Comparison of ENCODE assay signal across 8 cellular contexts in the genomic region with DNA sequence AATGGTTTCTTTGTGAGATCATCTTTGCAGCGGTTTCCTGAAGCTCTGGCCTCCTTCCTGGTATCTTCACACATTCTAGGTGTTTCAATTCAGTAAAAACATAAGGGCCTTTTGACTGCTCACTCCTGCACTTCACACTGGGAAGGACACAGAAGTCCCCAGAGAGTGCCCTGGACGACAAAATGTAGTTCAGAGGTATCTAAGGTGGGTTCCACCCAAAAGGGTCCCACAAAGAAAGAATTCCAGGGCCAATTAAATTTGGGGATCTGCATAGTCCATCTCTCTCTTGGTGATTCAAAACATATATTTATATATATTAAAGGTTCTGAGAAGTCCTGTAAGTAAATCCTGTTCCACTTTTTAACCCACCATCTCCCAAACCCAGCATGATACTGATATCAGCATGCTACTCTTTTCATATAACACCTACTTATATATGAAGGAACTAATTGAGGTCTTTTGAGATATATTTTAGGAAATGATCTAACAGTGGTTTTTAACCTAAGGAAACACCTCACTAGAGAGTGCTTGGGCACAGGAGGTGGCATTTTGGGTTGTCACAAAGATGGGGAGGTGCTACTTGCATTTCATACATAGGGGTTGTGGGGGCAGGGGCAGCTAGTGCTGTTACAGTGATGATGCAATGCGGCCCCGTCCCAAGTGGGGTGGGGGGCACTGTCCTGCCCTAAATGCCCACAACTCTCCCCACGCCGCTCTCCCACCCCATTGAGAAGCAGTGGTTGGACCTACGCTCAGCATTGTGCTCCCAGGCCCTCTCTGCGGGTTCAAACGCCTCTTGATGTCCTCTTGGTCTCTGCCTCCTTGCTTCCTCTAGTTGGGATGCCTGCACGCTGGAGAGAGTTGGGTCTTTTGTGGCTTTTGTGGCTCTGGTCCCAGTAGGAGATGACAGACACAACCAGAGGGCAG.
DNase-seq lines count a peak whose midpoint lies in the region; ATAC-seq and TF ChIP-seq lines count a peak whose summit lies in the region.

No MANE protein-coding gene starts in this region.

- H3K36me3 ChIP-seq in heart left ventricle (no peaks in the 10 kb centered on the region), mesenchymal stem cell (ENCODE audit: control insufficient read depth in 1 of 2, insufficient read depth in 2 of 2, low read depth in 1 of 2, low read length in 2 of 2) (no peaks in the 10 kb centered on the region)

- H2BK15ac ChIP-seq in mesenchymal stem cell (ENCODE audit: low read depth, poor library complexity, severe bottlenecking) = peak overlapping the region; percentile 55

- peaks cover 0 to 66% (median 48%) of the 10 kb centered on the region in 12 donors for H3K4me1 ChIP-seq in heart left ventricle
- H3K4me1 ChIP-seq in mesenchymal stem cell (ENCODE audit: control insufficient read depth, insufficient read depth, low read depth, low read length) = peaks cover 31% of the 10 kb centered on the region

- intact Hi-C loops in heart left ventricle (cut with DNase I) (loop anchor here in 8 of 10 donors (2.0 to 10.0 kb wide), 10 partner anchors 40 to 137 kb away; a partner anchor contains a TSS), Right ventricle myocardium inferior (cut with DNase I) (loop anchor here (2.0 to 5.0 kb wide), 3 partner anchors 45 to 109 kb away; a partner anchor contains a TSS)

- peaks cover 62% of the 10 kb centered on the region for H3K4me1 Mint-ChIP-seq in activated naive CD8-positive, alpha-beta T cell (ENCODE audit: low read depth)

- no peak overlapping the region for H3K4me2 ChIP-seq in mesenchymal stem cell (ENCODE audit: low read length, poor library complexity, severe bottlenecking)

- H3K27ac Mint-ChIP-seq in activated naive CD8-positive, alpha-beta T cell = peak overlapping the region; percentile 99

- POLR2A ChIA-PET in RWPE1 (lab: Yijun Ruan, JAX; ENCODE audit: low non-redundant PET) = interaction anchor here (1.0 to 1.5 kb wide), 4 partner anchors 109 to 140 kb away, joined by 3 to 4 read pairs (median 4); a partner anchor contains a TSS

- 82 to 87% (median 84%) methylated on average over 8 to 10 of the region's 10 CpGs for WGBS in heart left ventricle, 4 donors
- WGBS in mesenchymal stem cell = 78% methylated on average over 10 of the region's 10 CpGs

- H3K4me3 ChIP-seq in heart left ventricle = peak overlapping the region in 9 of 12 donors; percentile 50 to 80 (median 62)
- peak overlapping the region in 1 of 2 experiments; percentile 80 for H3K4me3 ChIP-seq in mesenchymal stem cell (ENCODE audit: insufficient read depth in 1 of 2, low read depth in 1 of 2, low read length in 2 of 2)

- H3K14ac ChIP-seq in mesenchymal stem cell (ENCODE audit: low read length in 2 of 2) = peak overlapping the region in 1 of 2 experiments; percentile 63

- H2BK12ac ChIP-seq in mesenchymal stem cell (ENCODE audit: low read length in 2 of 2) = peak overlapping the region; percentile 94 to 100

- ATAC-seq in heart left ventricle (no peak), Right ventricle myocardium inferior (no peak), HG03159 (IDR thresholded peaks at IDR 0.05; ENCODE audit: unreplicated experiment) (no peak)

- CTCF ChIA-PET in RWPE1 (lab: Yijun Ruan, JAX) = interaction anchor here (1.3 kb wide), 1 partner anchor 140 kb away, joined by 3 read pairs; no protein-coding TSS in a partner anchor

- peak overlapping the region; percentile 77 to 94 for H3K18ac ChIP-seq in mesenchymal stem cell (ENCODE audit: low read depth in 1 of 2, low read length in 2 of 2)

- TF ChIP-seq POLR2A in heart left ventricle (IDR thresholded peaks at IDR 0.05) = no peak

- H3K27me3 ChIP-seq in heart left ventricle = no peaks in the 10 kb centered on the region
- no peaks in the 10 kb centered on the region for H3K27me3 ChIP-seq in mesenchymal stem cell (ENCODE audit: control insufficient read depth in 1 of 2, insufficient read depth in 1 of 2, low read length in 2 of 2)

- peak overlapping the region; percentile 58 for H4K8ac ChIP-seq in mesenchymal stem cell (ENCODE audit: low read length)

- H3K4me3 Mint-ChIP-seq in activated naive CD8-positive, alpha-beta T cell = peak overlapping the region; percentile 81

- no peaks in the 10 kb centered on the region for H3K27me3 Mint-ChIP-seq in activated naive CD8-positive, alpha-beta T cell

- H3K4ac ChIP-seq in mesenchymal stem cell (ENCODE audit: low read depth in 1 of 2, low read length in 2 of 2) = peak overlapping the region; percentile 90 to 92

- no peak overlapping the region for H2BK5ac ChIP-seq in mesenchymal stem cell (ENCODE audit: low read depth, low read length, poor library complexity, severe bottlenecking)

- peak in 1 of 5 donors; percentile 31 for DNase-seq in heart left ventricle
- DNase-seq in Right ventricle myocardium inferior (ENCODE audit: missing footprints) = no peak
- no peak for DNase-seq in RWPE1 (ENCODE audit: low spot score)
- DNase-seq in mesenchymal stem cell = no peak
- DNase-seq in stimulated activated naive CD4-positive, alpha-beta T cell treated with Interleukin-2 at 50 U/mL for 16 hours (lab: John Stamatoyannopoulos, UW) = peak; percentile 65
- DNase-seq in HPDE6-E6E7 (ENCODE audit: extremely low spot score) = no peak

- no peak for TF ChIP-seq CTCF in heart left ventricle (IDR thresholded peaks at IDR 0.05)
- no peak for TF ChIP-seq CTCF in RWPE1 (conservative IDR thresholded peaks at IDR 0.05; ENCODE audit: low read depth)

- H3K9me3 Mint-ChIP-seq in activated naive CD8-positive, alpha-beta T cell (ENCODE audit: low read depth) = no peaks in the 10 kb centered on the region

- peak overlapping the region; percentile 43 to 92 (median 82) for H3K27ac ChIP-seq in heart left ventricle
- peak overlapping the region; percentile 99 for H3K27ac ChIP-seq in RWPE1
- peak overlapping the region; percentile 77 for H3K27ac ChIP-seq in mesenchymal stem cell (ENCODE audit: low read length, poor library complexity, severe bottlenecking)

- peak overlapping the region; percentile 97 for H4K91ac ChIP-seq in mesenchymal stem cell (ENCODE audit: low read length)

- H2BK120ac ChIP-seq in mesenchymal stem cell (ENCODE audit: low read depth, low read length) = peak overlapping the region; percentile 94

- H3K36me3 Mint-ChIP-seq in activated naive CD8-positive, alpha-beta T cell = no peaks in the 10 kb centered on the region

- H3K23ac ChIP-seq in mesenchymal stem cell (ENCODE audit: low read length in 2 of 2) = peak overlapping the region in 1 of 2 experiments; percentile 81

- H3K9ac ChIP-seq in mesenchymal stem cell (ENCODE audit: low read length) = peak overlapping the region; percentile 92

- H3K9me3 ChIP-seq in heart left ventricle (no peaks in the 10 kb centered on the region), mesenchymal stem cell (ENCODE audit: control insufficient read depth, low read length) (no peaks in the 10 kb centered on the region)

- H3K79me1 ChIP-seq in mesenchymal stem cell (replicated peaks; ENCODE audit: low read length, poor library complexity, severe bottlenecking) = no peaks in the 10 kb centered on the region

- H2AK5ac ChIP-seq in mesenchymal stem cell (ENCODE audit: low read length, severe bottlenecking) = peak overlapping the region; percentile 95

- no peak overlapping the region for H2AFZ ChIP-seq in mesenchymal stem cell (ENCODE audit: low read depth, low read length)
